Comparison of ENCODE assay signal across 8 cellular contexts in the genomic region with DNA sequence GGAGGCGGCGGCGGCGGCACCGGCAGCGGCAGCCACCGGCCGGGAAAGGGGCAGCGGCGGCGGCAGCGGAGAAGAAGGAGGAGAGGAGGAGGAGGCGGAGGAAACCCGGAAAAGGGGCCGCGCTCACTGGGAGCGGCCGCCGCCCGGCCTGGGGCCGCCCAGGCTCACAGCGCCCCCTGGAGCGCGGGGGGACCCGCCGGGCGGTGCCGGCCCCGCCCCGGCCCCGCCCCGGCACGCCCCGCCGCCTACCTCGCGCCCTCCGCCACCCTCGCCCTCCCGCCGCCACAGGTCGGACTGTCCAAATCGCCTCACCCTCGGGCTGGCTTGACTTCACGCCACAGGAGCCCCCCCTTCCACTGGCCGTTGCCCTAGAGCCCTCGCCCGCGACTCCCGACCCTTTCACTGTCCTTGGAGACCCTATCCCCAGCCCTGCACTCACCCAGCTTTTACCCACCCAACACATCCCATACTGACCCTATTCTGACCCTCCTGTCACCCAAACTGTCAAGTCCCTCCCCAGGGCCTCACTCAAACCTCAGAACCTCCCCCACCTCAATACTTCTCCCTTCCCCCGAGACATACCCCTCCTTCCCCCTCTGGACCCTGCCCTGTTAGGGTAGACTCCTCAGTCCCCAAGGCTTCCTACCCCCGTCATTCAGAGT. TPM values are rescaled to one million over a fixed set of nuclear protein-coding genes. Genes with fewer than 3 reads are reported as not detected.
DNase-seq lines count a peak whose midpoint lies in the region; ATAC-seq and TF ChIP-seq lines count a peak whose summit lies in the region.

TSS of gene CSNK2A2 (minus strand) at position 85 of the 662 bp plus-strand sequence. CDS start 370 bp downstream, outside the sequence.

- WGBS in ectodermal cell, 2 experiments: 2% methylated on average over 52 of the region's 52 CpGs
- 3% methylated on average over 31 to 52 of the region's 52 CpGs for WGBS in lung, 2 donors

- H3K4me1 ChIP-seq in ectodermal cell (ENCODE audit: control insufficient read depth, insufficient read depth, low read length) (no peaks in the 10 kb centered on the region), lung (ENCODE audit: control insufficient read depth in 2 of 2, insufficient read depth in 2 of 2, low read length in 2 of 2) (peaks cover 3 to 6% of the 10 kb centered on the region in 2 donors)

- peak within 1 kb of the TSS; percentile 80 for H3K4me3 Mint-ChIP-seq in activated CD8-positive, alpha-beta T cell treated with anti-CD3 and anti-CD28 coated beads, Interleukin-2, amount 10 ng/mL, durations not matched to agents 7 days and 5 days

- DNase-seq in AG09309 (ENCODE audit: low read depth) (peak; percentile 3), NCI-H748 (lab: John Stamatoyannopoulos, UW; ENCODE audit: unreplicated experiment) (peak; percentile 68), lung (ENCODE audit: low spot score) (peak; percentile 72)
- DNase-seq in activated CD8-positive, alpha-beta T cell treated with anti-CD3 and anti-CD28 coated beads, Interleukin-2, amount 10 ng/mL, durations not matched to agents 7 days and 5 days: peak; percentile 73
- DNase-seq in stimulated activated CD4-positive, alpha-beta T cell treated with anti-CD3 and anti-CD28 coated beads, TNF-alpha, amount 100 ng/mL, for 4 hours (ENCODE audit: low read depth in 3 of 3): peak; percentile 39 to 58 (median 56)

- H3K27ac ChIP-seq in ectodermal cell (ENCODE audit: insufficient read depth, low read depth, low read length, poor library complexity, severe bottlenecking): no peak within 1 kb of the TSS
- H3K27ac ChIP-seq in lung (ENCODE audit: low read depth in 1 of 2, low read length in 1 of 2): peak within 1 kb of the TSS in 1 of 2 donors; percentile 62

- peak; percentile 83 for ATAC-seq in GM18909 (IDR thresholded peaks at IDR 0.05; ENCODE audit: poor library complexity, unreplicated experiment)
- ATAC-seq in HG03159 (IDR thresholded peaks at IDR 0.05; ENCODE audit: unreplicated experiment): peak; percentile 91
- peak; percentile 93 for ATAC-seq in activated CD8-positive, alpha-beta T cell treated with anti-CD3 and anti-CD28 coated beads, Interleukin-2, amount 10 ng/mL, durations not matched to agents 7 days and 5 days
- peak; percentile 93 for ATAC-seq in lung (ENCODE audit: insufficient read depth, low FRiP score)

- no peaks in the 10 kb centered on the region for H3K9me3 ChIP-seq in ectodermal cell (ENCODE audit: control insufficient read depth, low read length)
- no peaks in the 10 kb centered on the region for H3K9me3 ChIP-seq in lung (ENCODE audit: control insufficient read depth in 2 of 2, insufficient read depth in 1 of 2, low read length in 1 of 2)

- peak; percentile 14 for TF ChIP-seq CTCF in AG09309 (IDR thresholded peaks at IDR 0.05; ENCODE audit: control insufficient read depth, insufficient read depth, low read depth, low read length, missing control alignments)
- TF ChIP-seq CTCF in lung (IDR thresholded peaks at IDR 0.05; ENCODE audit: control extremely low read depth, extremely low read depth): peak; percentile 21

- peaks cover 28% of the 10 kb centered on the region for H3K36me3 Mint-ChIP-seq in activated CD8-positive, alpha-beta T cell treated with anti-CD3 and anti-CD28 coated beads, Interleukin-2, amount 10 ng/mL, durations not matched to agents 7 days and 5 days (ENCODE audit: low read depth)

- H3K27ac Mint-ChIP-seq in activated CD8-positive, alpha-beta T cell treated with anti-CD3 and anti-CD28 coated beads, Interleukin-2, amount 10 ng/mL, durations not matched to agents 7 days and 5 days: peak within 1 kb of the TSS; percentile 81

- peaks cover 12% of the 10 kb centered on the region for H3K36me3 ChIP-seq in ectodermal cell (ENCODE audit: control insufficient read depth, insufficient read depth, low read length)
- H3K36me3 ChIP-seq in lung (ENCODE audit: control insufficient read depth in 2 of 2, insufficient read depth in 2 of 2, low read length in 2 of 2): peaks cover 4 to 7% of the 10 kb centered on the region in 2 donors

- H3K27me3 ChIP-seq in ectodermal cell (ENCODE audit: control insufficient read depth, insufficient read depth, low read length, poor library complexity, severe bottlenecking) (peaks cover 12% of the 10 kb centered on the region), lung (ENCODE audit: control insufficient read depth, insufficient read depth) (no peaks in the 10 kb centered on the region)

- POLR2A ChIA-PET in activated CD8-positive, alpha-beta T cell treated with anti-CD3 and anti-CD28 coated beads, Interleukin-2, amount 10 ng/mL, durations not matched to agents 7 days and 5 days (lab: Charles Lee): no interaction called here

- peaks cover 22% of the 10 kb centered on the region for H3K27me3 Mint-ChIP-seq in activated CD8-positive, alpha-beta T cell treated with anti-CD3 and anti-CD28 coated beads, Interleukin-2, amount 10 ng/mL, durations not matched to agents 7 days and 5 days (ENCODE audit: low read depth)

- no peaks in the 10 kb centered on the region for H3K9me3 Mint-ChIP-seq in activated CD8-positive, alpha-beta T cell treated with anti-CD3 and anti-CD28 coated beads, Interleukin-2, amount 10 ng/mL, durations not matched to agents 7 days and 5 days (ENCODE audit: insufficient read depth)

- CTCF ChIA-PET in activated CD8-positive, alpha-beta T cell treated with anti-CD3 and anti-CD28 coated beads, Interleukin-2, amount 10 ng/mL, durations not matched to agents 7 days and 5 days (lab: Charles Lee): interaction anchor here (0.8 to 1.4 kb wide), 2 partner anchors 72 to 88 kb away, joined by 3 read pairs; no protein-coding TSS in a partner anchor

- peak within 1 kb of the TSS; percentile 74 for H3K4me3 ChIP-seq in AG09309 (ENCODE audit: control insufficient read depth, low read depth, low read length)
- peak within 1 kb of the TSS; percentile 68 for H3K4me3 ChIP-seq in ectodermal cell (ENCODE audit: insufficient read depth, low read depth, low read length)
- H3K4me3 ChIP-seq in lung: peak within 1 kb of the TSS; percentile 86

- peaks cover 26% of the 10 kb centered on the region for H3K4me1 Mint-ChIP-seq in activated CD8-positive, alpha-beta T cell treated with anti-CD3 and anti-CD28 coated beads, Interleukin-2, amount 10 ng/mL, durations not matched to agents 7 days and 5 days (ENCODE audit: low read depth)

RNA-seq across cellular contexts. Expression of gene CSNK2A2, which starts in this region (rescaled TPM):
- total RNA-seq in activated CD8-positive, alpha-beta T cell treated with anti-CD3 and anti-CD28 coated beads, Interleukin-2, amount 10 ng/mL, durations not matched to agents 7 days and 5 days: 10 to 100 TPM; 62.2 to 67.1 TPM
- polyA plus RNA-seq in ectodermal cell (2013, experiment 1 of 4): 93.1 TPM
- polyA plus RNA-seq in ectodermal cell (2013, experiment 2 of 4): 101 TPM
- polyA plus RNA-seq in ectodermal cell (2013, experiment 3 of 4): 68.8 TPM
- 68.5 TPM for polyA plus RNA-seq in ectodermal cell (2013, experiment 4 of 4)
- 10 to 100 TPM; 52.6 to 74.7 TPM for total RNA-seq in lung
- 10 to 100 TPM; 18.6 to 29.3 TPM for polyA plus RNA-seq in lung

Comparison
In these comparisons a context has a peak if more than half of its experiments do, and no peak if none do; other contexts are left out.
1. DNase-seq: peak in every context shown above with its lines; median percentile 73 in activated CD8-positive, alpha-beta T cell treated with anti-CD3 and anti-CD28 coated beads, Interleukin-2, amount 10 ng/mL, durations not matched to agents 7 days and 5 days; 72 in lung; 68 in NCI-H748; 56 in stimulated activated CD4-positive, alpha-beta T cell treated with anti-CD3 and anti-CD28 coated beads, TNF-alpha, amount 100 ng/mL, for 4 hours; 3 in AG09309.